Comparison of ENCODE assay signal across 23 cellular contexts in the genomic region with DNA sequence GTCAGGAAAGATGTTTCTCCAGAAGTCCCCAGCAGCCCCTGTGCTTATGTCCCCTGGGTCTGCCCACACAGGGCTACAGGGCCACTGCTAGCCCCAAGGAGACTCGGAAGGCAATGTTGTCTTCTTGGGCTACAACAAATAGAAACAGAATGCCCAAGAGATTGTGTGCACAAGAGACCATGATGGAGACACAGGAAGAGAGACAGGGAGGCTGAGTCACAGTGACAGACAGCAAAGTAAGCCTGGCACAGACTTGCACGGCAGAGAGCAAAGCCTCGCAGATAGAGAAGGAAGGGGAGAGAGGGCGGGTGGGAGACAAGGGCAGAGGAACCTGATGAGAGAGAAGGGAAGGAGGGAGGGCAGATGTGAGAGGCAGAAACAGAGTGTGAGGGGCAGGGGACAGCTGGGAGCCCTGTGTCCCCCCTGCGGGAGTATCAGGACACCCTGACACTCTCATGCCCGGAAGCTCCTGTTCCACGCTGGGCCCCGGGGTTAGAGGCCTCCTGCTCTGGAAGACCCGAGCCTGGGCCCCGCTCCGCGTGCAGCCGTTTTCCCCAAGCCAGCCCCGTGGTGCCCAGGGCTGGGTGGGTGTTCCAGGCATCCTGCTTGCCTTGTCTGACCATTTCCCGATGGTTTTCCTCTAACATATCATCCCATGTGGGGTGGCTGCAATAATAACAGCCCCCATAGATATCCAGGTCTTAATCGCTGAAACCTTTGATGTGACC. TPM values are rescaled to one million over a fixed set of nuclear protein-coding genes. Genes with fewer than 3 reads are reported as not detected.
DNase-seq lines count a peak whose midpoint lies in the region; ATAC-seq, FAIRE-seq and TF ChIP-seq lines count a peak whose summit lies in the region.
"Had no signal": no experiment of that assay in that cellular context is flagged by ENCODE, and none has a peak within 500 bp of the region (broad histone marks: within the 10 kb centered on the region; RNA-seq: fewer than 3 reads in every experiment).

No MANE protein-coding gene starts in this region.

- no peaks in the 10 kb centered on the region for H3K36me3 ChIP-seq in CD8-positive, alpha-beta T cell (ENCODE audit: insufficient read depth, low read length)
- peaks cover 6 to 17% of the 10 kb centered on the region in 2 experiments; a peak in 4 of 5 replicates for H3K36me3 ChIP-seq in HepG2 (replicated peaks in 1 of 2; ENCODE audit: control insufficient read depth in 1 of 2, insufficient read depth in 2 of 2, low read length in 2 of 2)
- H3K36me3 ChIP-seq: left ventricle myocardium inferior, right lobe of liver had no signal

- peaks cover 32% of the 10 kb centered on the region for H3K36me3 Mint-ChIP-seq in CD8-positive, alpha-beta T cell
- H3K36me3 Mint-ChIP-seq in nephron progenitor cell (ENCODE audit: low read depth) (peaks cover 22% of the 10 kb centered on the region), mesothelial cell of epicardium (peaks cover 14% of the 10 kb centered on the region)

- POLR2A ChIA-PET in CD8-positive, alpha-beta T cell (lab: Charles Lee): no interaction called here
- POLR2A ChIA-PET in HepG2 (lab: Yijun Ruan, JAX): no interaction called here

- no peak overlapping the region for H2AFZ ChIP-seq in HepG2 (ENCODE audit: low read length)
- H2AFZ ChIP-seq: GM23338 had no signal

- TF ChIP-seq CTCF in CD8-positive, alpha-beta T cell (IDR thresholded peaks at IDR 0.05): no peak
- TF ChIP-seq CTCF in NB4 (IDR thresholded peaks at IDR 0.05; ENCODE audit: low read depth, low read length) (no peak), nephron progenitor cell (IDR thresholded peaks at IDR 0.05) (no peak), HepG2 (CRISPR knock-in tag; IDR thresholded peaks at IDR 0.05) (no peak), mesothelial cell of epicardium (IDR thresholded peaks at IDR 0.05; ENCODE audit: unreplicated experiment) (no peak)

- H3K9me3 Mint-ChIP-seq in CD8-positive, alpha-beta T cell: no peaks in the 10 kb centered on the region
- H3K9me3 Mint-ChIP-seq in nephron progenitor cell (no peaks in the 10 kb centered on the region), mesothelial cell of epicardium (no peaks in the 10 kb centered on the region)
- H3K9me3 Mint-ChIP-seq: activated CD4-positive, alpha-beta T cell treated with anti-CD3 and anti-CD28 coated beads, Interleukin-2, amount 10 ng/mL, durations not matched to agents 7 days and 5 days; dendritic cell treated with granulocyte-macrophage colony-stimulating factor and Interleukin-4, amounts not matched to agents 40 ng/mL and 50 ng/mL, for 4 days; GM23338 had no signal

- no peak for FAIRE-seq in HepG2 (lab: Jason Lieb, UNC)
- FAIRE-seq: D721Med, TTC549 had no signal

- H3K4me3 Mint-ChIP-seq in CD8-positive, alpha-beta T cell: no peak overlapping the region
- H3K4me3 Mint-ChIP-seq in nephron progenitor cell (no peak overlapping the region), mesothelial cell of epicardium (no peak overlapping the region)
- H3K4me3 Mint-ChIP-seq: activated CD4-positive, alpha-beta T cell treated with anti-CD3 and anti-CD28 coated beads, Interleukin-2, amount 10 ng/mL, durations not matched to agents 7 days and 5 days; dendritic cell treated with granulocyte-macrophage colony-stimulating factor and Interleukin-4, amounts not matched to agents 40 ng/mL and 50 ng/mL, for 4 days; GM23338 had no signal

- in situ Hi-C loops in HepG2 (cut with HindIII; ENCODE audit: extremely low pct_ligation_motif_present, low pct_unique_long_range_greater_than_20kb): no loop called here

- no peaks in the 10 kb centered on the region for H3K27me3 ChIP-seq in CD8-positive, alpha-beta T cell (ENCODE audit: insufficient read depth, low read length)
- H3K27me3 ChIP-seq in HepG2 (ENCODE audit: control insufficient read depth in 1 of 2, insufficient read depth in 2 of 2, low read length in 2 of 2): no peaks in the 10 kb centered on the region; a peak in 1 of 5 replicates
- H3K27me3 ChIP-seq: right lobe of liver, tibial artery had no signal

- peaks cover 5% of the 10 kb centered on the region for H3K4me1 ChIP-seq in CD8-positive, alpha-beta T cell (ENCODE audit: insufficient read depth, low read length)
- peaks cover 7% of the 10 kb centered on the region for H3K4me1 ChIP-seq in HepG2 (ENCODE audit: insufficient read depth, low read length)
- H3K4me1 ChIP-seq: right lobe of liver had no signal

- no peaks in the 10 kb centered on the region for H3K79me2 ChIP-seq in HepG2 (ENCODE audit: insufficient read depth, low read length)

- WGBS in HepG2 (ENCODE audit: low lambda C conversion rate): 89% methylated on average over 10 of the region's 16 CpGs

- ATAC-seq in CD8-positive, alpha-beta T cell: no peak
- no peak for ATAC-seq in HepG2
- ATAC-seq: esophagus mucosa, GM23338, right lobe of liver had no signal

- peaks cover 10% of the 10 kb centered on the region for H3K4me1 Mint-ChIP-seq in CD8-positive, alpha-beta T cell (ENCODE audit: low read depth)
- H3K4me1 Mint-ChIP-seq in nephron progenitor cell (peaks cover 16% of the 10 kb centered on the region), mesothelial cell of epicardium (peaks cover 5% of the 10 kb centered on the region)

- no peak overlapping the region for H3K4me2 ChIP-seq in HepG2 (ENCODE audit: low read depth, low read length)
- H3K4me2 ChIP-seq: GM23338 had no signal

- TF ChIP-seq RAD21 in HepG2 (CRISPR knock-in tag; IDR thresholded peaks at IDR 0.05): no peak

- no peaks in the 10 kb centered on the region for H3K9me3 ChIP-seq in CD8-positive, alpha-beta T cell (ENCODE audit: low read length)
- H3K9me3 ChIP-seq in HepG2 (ENCODE audit: low read length): no peaks in the 10 kb centered on the region
- H3K9me3 ChIP-seq: left ventricle myocardium inferior, right lobe of liver, tibial artery had no signal

- H3K9ac ChIP-seq in HepG2 (ENCODE audit: insufficient read depth, low read depth, low read length): no peak overlapping the region

- H3K27ac Mint-ChIP-seq in CD8-positive, alpha-beta T cell: peak overlapping the region; percentile 50
- H3K27ac Mint-ChIP-seq in nephron progenitor cell (peak overlapping the region; percentile 11), mesothelial cell of epicardium (no peak overlapping the region)
- H3K27ac Mint-ChIP-seq: activated CD4-positive, alpha-beta T cell treated with anti-CD3 and anti-CD28 coated beads, Interleukin-2, amount 10 ng/mL, durations not matched to agents 7 days and 5 days; dendritic cell treated with granulocyte-macrophage colony-stimulating factor and Interleukin-4, amounts not matched to agents 40 ng/mL and 50 ng/mL, for 4 days; GM23338 had no signal

- TF ChIP-seq EP300 in HepG2 (IDR thresholded peaks at IDR 0.05; ENCODE audit: low read depth in 2 of 2, low read length in 2 of 2) (no peak), HepG2 (CRISPR knock-in tag; IDR thresholded peaks at IDR 0.05; ENCODE audit: borderline replicate concordance) (no peak)

- no peak for TF ChIP-seq POLR2A in NB4 (IDR thresholded peaks at IDR 0.05; ENCODE audit: extremely low read depth, insufficient read length)
- no peak for TF ChIP-seq POLR2A in HepG2 (IDR thresholded peaks at IDR 0.05; ENCODE audit: insufficient read depth in 1 of 2, low read depth in 2 of 2, low read length in 2 of 2)

- H4K20me1 ChIP-seq in HepG2 (ENCODE audit: insufficient read depth, low read length): no peaks in the 10 kb centered on the region

- CTCF ChIA-PET in CD8-positive, alpha-beta T cell (lab: Charles Lee): no interaction called here
- CTCF ChIA-PET in HepG2 (lab: Yijun Ruan, JAX; ENCODE audit: low intra/inter-chr PET ratio, low total read pairs): no interaction called here

- no peaks in the 10 kb centered on the region for H3K27me3 Mint-ChIP-seq in CD8-positive, alpha-beta T cell (ENCODE audit: low read depth)
- H3K27me3 Mint-ChIP-seq in nephron progenitor cell (ENCODE audit: low read depth, poor library complexity) (peaks cover 4% of the 10 kb centered on the region), mesothelial cell of epicardium (ENCODE audit: low read depth) (no peaks in the 10 kb centered on the region)
- H3K27me3 Mint-ChIP-seq: activated CD4-positive, alpha-beta T cell treated with anti-CD3 and anti-CD28 coated beads, Interleukin-2, amount 10 ng/mL, durations not matched to agents 7 days and 5 days; dendritic cell treated with granulocyte-macrophage colony-stimulating factor and Interleukin-4, amounts not matched to agents 40 ng/mL and 50 ng/mL, for 4 days had no signal

- BruUV-seq in HepG2 (replicated peaks; lab: Mats Ljungman, UMichigan): no TSS peak

- no peak overlapping the region for H3K4me3 ChIP-seq in CD8-positive, alpha-beta T cell (ENCODE audit: low read depth, low read length)
- H3K4me3 ChIP-seq in NB4 (ENCODE audit: low read depth, low read length) (no peak overlapping the region), HepG2 (replicated peaks in 1 of 3; ENCODE audit: insufficient read depth in 1 of 3, low read depth in 2 of 3, low read length in 3 of 3) (no peak overlapping the region)
- H3K4me3 ChIP-seq: GM23338, left ventricle myocardium inferior, right lobe of liver, tibial artery had no signal

- intact Hi-C loops in CD8-positive, alpha-beta T cell (cut with DNase I, micrococcal nuclease): no loop called here
- intact Hi-C loops in HepG2 (cut with micrococcal nuclease; ENCODE audit: unreplicated experiment): no loop called here

- DNase-seq in CD8-positive, alpha-beta T cell: no peak
- peak; percentile 44 for DNase-seq in NB4 (ENCODE audit: low read depth)
- DNase-seq in nephron progenitor cell: no peak
- DNase-seq in NCI-H1436 (lab: John Stamatoyannopoulos, UW): no peak
- no peak for DNase-seq in HepG2 (ENCODE audit: low spot score)
- DNase-seq in mesothelial cell of epicardium (ENCODE audit: low spot score in 2 of 2, unreplicated experiment in 2 of 2): no peak
- DNase-seq: activated CD4-positive, alpha-beta T cell treated with anti-CD3 and anti-CD28 coated beads, Interleukin-2, amount 10 ng/mL, durations not matched to agents 7 days and 5 days; AML-193; KBM-7; left ventricle myocardium inferior; MV-4-11; NCI-H2029; NCI-H446 treated with DMSO at 0.1 percent for 48 hours; right lobe of liver; stimulated activated naive CD4-positive, alpha-beta T cell; tibial artery had no signal

- no peak overlapping the region for H3K27ac ChIP-seq in CD8-positive, alpha-beta T cell (ENCODE audit: low read depth, low read length)
- H3K27ac ChIP-seq in cingulate gyrus (ENCODE audit: low read depth, low read length): peak overlapping the region; percentile 19
- H3K27ac ChIP-seq in HepG2 (ENCODE audit: extremely low read length, insufficient read depth, low read length): no peak overlapping the region
- H3K27ac ChIP-seq: left ventricle myocardium inferior, right lobe of liver, RWPE1, tibial artery had no signal

RNA-seq across cellular contexts. Expression of a gene that starts 2.7 kb away (rescaled TPM):
- 1 to 10 TPM in 1 of 2 experiments, under 1 TPM in 1; 0.73 to 1.1 TPM for total RNA-seq in CD8-positive, alpha-beta T cell
- total RNA-seq in HepG2 (2016; rRNA removed; fragmentation: Illumina TruSeq; extraction: Trizol) (0.87 and 1.7 TPM in 2 replicates), mesothelial cell of epicardium (1.6 to 2.5 TPM (median 2.0 TPM) in 3 replicates)
- total RNA-seq in HepG2 (2016; cell fraction: cytosol; rRNA removed; fragmentation: Illumina TruSeq; extraction: Trizol; ENCODE audit: low read depth): not detected in 2 replicates
- 0.30 and 1.1 TPM in 2 replicates for total RNA-seq in HepG2 (2016; cell fraction: insoluble cytoplasmic fraction; rRNA removed; fragmentation: Illumina TruSeq; extraction: Trizol)
- 0.19 and 1.9 TPM in 2 replicates for total RNA-seq in HepG2 (2016; cell fraction: membrane; rRNA removed; fragmentation: Illumina TruSeq; extraction: Trizol)
- total RNA-seq in HepG2 (2016; cell fraction: nucleus; rRNA removed; fragmentation: Illumina TruSeq; extraction: Trizol): 0.60 and 4.0 TPM in 2 replicates
- 1.6 and 2.8 TPM in 2 replicates for polyA plus RNA-seq in HepG2 (2011; rRNA removed)
- polyA plus RNA-seq in HepG2 (2011; cell fraction: cytosol; rRNA removed): 0.99 and 1.6 TPM in 2 replicates
- polyA plus RNA-seq in HepG2 (2011; cell fraction: nucleus; rRNA removed): 5.9 and 6.4 TPM in 2 replicates
- polyA plus RNA-seq in HepG2 (2012): 0.91 and 1.1 TPM in 2 replicates
- 0.34 TPM in 2 replicates for polyA plus RNA-seq in HepG2 (2016; cell fraction: cytosol; fragmentation: Illumina TruSeq; extraction: Trizol; ENCODE audit: low read depth)
- 0.82 and 1.6 TPM in 2 replicates for polyA plus RNA-seq in HepG2 (2016; cell fraction: insoluble cytoplasmic fraction; fragmentation: Illumina TruSeq; extraction: Trizol; ENCODE audit: low read depth)
- 0.19 TPM in 1 of 2 replicates, not detected in the other for polyA plus RNA-seq in HepG2 (2016; cell fraction: membrane; fragmentation: Illumina TruSeq; extraction: Trizol; ENCODE audit: low read depth)
- polyA plus RNA-seq in HepG2 (2016; cell fraction: nucleus; fragmentation: Illumina TruSeq; extraction: Trizol; ENCODE audit: insufficient read depth, low read depth): 2.2 and 2.5 TPM in 2 replicates
- polyA minus RNA-seq in HepG2 (2011; rRNA and poly(A)+ RNA removed; ENCODE audit: low replicate concordance): 0.58 and 2.7 TPM in 2 replicates
- 1.5 TPM in 1 of 2 replicates, not detected in the other for polyA minus RNA-seq in HepG2 (2011; cell fraction: cytosol; rRNA and poly(A)+ RNA removed)
- polyA minus RNA-seq in HepG2 (2011; cell fraction: nucleus; rRNA and poly(A)+ RNA removed): 4.2 and 5.0 TPM in 2 replicates

RNA-seq across cellular contexts. Expression of a gene that starts 56.8 kb away (rescaled TPM):
- total RNA-seq in CD8-positive, alpha-beta T cell: 10 to 100 TPM; 62.5 to 67.5 TPM
- total RNA-seq in HepG2 (2016; rRNA removed; fragmentation: Illumina TruSeq; extraction: Trizol) (52.1 and 64.4 TPM in 2 replicates), mesothelial cell of epicardium (62.6 to 72.8 TPM (median 66.5 TPM) in 3 replicates)
- total RNA-seq in HepG2 (2016; cell fraction: cytosol; rRNA removed; fragmentation: Illumina TruSeq; extraction: Trizol; ENCODE audit: low read depth): 7.3 and 8.5 TPM in 2 replicates
- 44.1 and 72.4 TPM in 2 replicates for total RNA-seq in HepG2 (2016; cell fraction: insoluble cytoplasmic fraction; rRNA removed; fragmentation: Illumina TruSeq; extraction: Trizol)
- 15.7 and 19.3 TPM in 2 replicates for total RNA-seq in HepG2 (2016; cell fraction: membrane; rRNA removed; fragmentation: Illumina TruSeq; extraction: Trizol)
- total RNA-seq in HepG2 (2016; cell fraction: nucleus; rRNA removed; fragmentation: Illumina TruSeq; extraction: Trizol): 51.4 and 56.6 TPM in 2 replicates
- 18.3 and 20.1 TPM in 2 replicates for polyA plus RNA-seq in HepG2 (2011; rRNA removed)
- polyA plus RNA-seq in HepG2 (2011; cell fraction: cytosol; rRNA removed): 9.1 and 11.9 TPM in 2 replicates
- 92.2 and 135 TPM in 2 replicates for polyA plus RNA-seq in HepG2 (2011; cell fraction: nucleus; rRNA removed)
- 11.0 and 27.9 TPM in 2 replicates for polyA plus RNA-seq in HepG2 (2012)
- polyA plus RNA-seq in HepG2 (2016; cell fraction: cytosol; fragmentation: Illumina TruSeq; extraction: Trizol; ENCODE audit: low read depth): 6.0 and 7.0 TPM in 2 replicates
- polyA plus RNA-seq in HepG2 (2016; cell fraction: insoluble cytoplasmic fraction; fragmentation: Illumina TruSeq; extraction: Trizol; ENCODE audit: low read depth): 43.0 and 49.8 TPM in 2 replicates
- 7.7 and 11.4 TPM in 2 replicates for polyA plus RNA-seq in HepG2 (2016; cell fraction: membrane; fragmentation: Illumina TruSeq; extraction: Trizol; ENCODE audit: low read depth)
- 135 and 153 TPM in 2 replicates for polyA plus RNA-seq in HepG2 (2016; cell fraction: nucleus; fragmentation: Illumina TruSeq; extraction: Trizol; ENCODE audit: insufficient read depth, low read depth)
- polyA minus RNA-seq in HepG2 (2011; rRNA and poly(A)+ RNA removed; ENCODE audit: low replicate concordance): 25.6 and 86.4 TPM in 2 replicates
- 11.3 and 17.6 TPM in 2 replicates for polyA minus RNA-seq in HepG2 (2011; cell fraction: cytosol; rRNA and poly(A)+ RNA removed)
- 25.0 and 29.4 TPM in 2 replicates for polyA minus RNA-seq in HepG2 (2011; cell fraction: nucleus; rRNA and poly(A)+ RNA removed)

RNA-seq across cellular contexts. Expression of a gene that starts 57.1 kb away (rescaled TPM):
- 1 to 10 TPM; 2.5 to 4.5 TPM for total RNA-seq in CD8-positive, alpha-beta T cell
- total RNA-seq in HepG2 (2016; rRNA removed; fragmentation: Illumina TruSeq; extraction: Trizol): 0.39 and 1.1 TPM in 2 replicates
- total RNA-seq in HepG2 (2016; cell fraction: cytosol; rRNA removed; fragmentation: Illumina TruSeq; extraction: Trizol; ENCODE audit: low read depth): 0.26 and 0.91 TPM in 2 replicates
- 0.54 and 0.93 TPM in 2 replicates for total RNA-seq in HepG2 (2016; cell fraction: insoluble cytoplasmic fraction; rRNA removed; fragmentation: Illumina TruSeq; extraction: Trizol)
- 0.43 and 1.00 TPM in 2 replicates for total RNA-seq in HepG2 (2016; cell fraction: membrane; rRNA removed; fragmentation: Illumina TruSeq; extraction: Trizol)
- total RNA-seq in HepG2 (2016; cell fraction: nucleus; rRNA removed; fragmentation: Illumina TruSeq; extraction: Trizol): 0.72 and 0.75 TPM in 2 replicates
- 0.18 and 0.44 TPM in 2 replicates for polyA plus RNA-seq in HepG2 (2011; rRNA removed)
- 0.28 and 0.43 TPM in 2 replicates for polyA plus RNA-seq in HepG2 (2011; cell fraction: cytosol; rRNA removed)
- polyA plus RNA-seq in HepG2 (2011; cell fraction: nucleus; rRNA removed): 2.1 and 2.4 TPM in 2 replicates
- polyA plus RNA-seq in HepG2 (2012): 2.8 and 3.7 TPM in 2 replicates
- 0.45 and 0.87 TPM in 2 replicates for polyA plus RNA-seq in HepG2 (2016; cell fraction: cytosol; fragmentation: Illumina TruSeq; extraction: Trizol; ENCODE audit: low read depth)
- polyA plus RNA-seq in HepG2 (2016; cell fraction: insoluble cytoplasmic fraction; fragmentation: Illumina TruSeq; extraction: Trizol; ENCODE audit: low read depth): 2.2 TPM in 2 replicates
- polyA plus RNA-seq in HepG2 (2016; cell fraction: membrane; fragmentation: Illumina TruSeq; extraction: Trizol; ENCODE audit: low read depth): 0.41 and 0.92 TPM in 2 replicates
- polyA plus RNA-seq in HepG2 (2016; cell fraction: nucleus; fragmentation: Illumina TruSeq; extraction: Trizol; ENCODE audit: insufficient read depth, low read depth): 3.7 and 3.8 TPM in 2 replicates
- 1.0 and 1.7 TPM in 2 replicates for polyA minus RNA-seq in HepG2 (2011; rRNA and poly(A)+ RNA removed; ENCODE audit: low replicate concordance)
- polyA minus RNA-seq in HepG2 (2011; cell fraction: cytosol; rRNA and poly(A)+ RNA removed): 0.59 and 0.70 TPM in 2 replicates
- 0.75 and 0.90 TPM in 2 replicates for polyA minus RNA-seq in HepG2 (2011; cell fraction: nucleus; rRNA and poly(A)+ RNA removed)
- 9.3 to 11.7 TPM (median 10.2 TPM) in 3 replicates for total RNA-seq in mesothelial cell of epicardium
